In genomic region chr19:54593447-54593846, GRCh38 we compare ENCODE assay signal across 4 cellular contexts. TPM values are rescaled to one million over a fixed set of nuclear protein-coding genes. Genes with fewer than 3 reads are reported as not detected.
"Had no signal": no experiment of that assay in that cellular context is flagged by ENCODE, and none has a peak within 500 bp of the region (broad histone marks: within the 10 kb centered on the region; RNA-seq: fewer than 3 reads in every experiment).

Gene LILRA1, plus strand, starts transcription at chr19:54593632. Its CDS starts 613 bp downstream, at chr19:54594245.

RNA-seq across cellular contexts. Expression of gene LILRA1, which starts in this region (rescaled TPM):
- total RNA-seq: activated CD8-positive, alpha-beta T cell treated with anti-CD3 and anti-CD28 coated beads, Interleukin-2, amount 10 ng/mL, durations not matched to agents 7 days and 5 days; cardiac muscle cell; myocyte; WTC11 had no signal
- polyA plus RNA-seq: cardiac muscle cell had no signal
